ENCODE assay signal across 16 cellular contexts in the genomic region with DNA sequence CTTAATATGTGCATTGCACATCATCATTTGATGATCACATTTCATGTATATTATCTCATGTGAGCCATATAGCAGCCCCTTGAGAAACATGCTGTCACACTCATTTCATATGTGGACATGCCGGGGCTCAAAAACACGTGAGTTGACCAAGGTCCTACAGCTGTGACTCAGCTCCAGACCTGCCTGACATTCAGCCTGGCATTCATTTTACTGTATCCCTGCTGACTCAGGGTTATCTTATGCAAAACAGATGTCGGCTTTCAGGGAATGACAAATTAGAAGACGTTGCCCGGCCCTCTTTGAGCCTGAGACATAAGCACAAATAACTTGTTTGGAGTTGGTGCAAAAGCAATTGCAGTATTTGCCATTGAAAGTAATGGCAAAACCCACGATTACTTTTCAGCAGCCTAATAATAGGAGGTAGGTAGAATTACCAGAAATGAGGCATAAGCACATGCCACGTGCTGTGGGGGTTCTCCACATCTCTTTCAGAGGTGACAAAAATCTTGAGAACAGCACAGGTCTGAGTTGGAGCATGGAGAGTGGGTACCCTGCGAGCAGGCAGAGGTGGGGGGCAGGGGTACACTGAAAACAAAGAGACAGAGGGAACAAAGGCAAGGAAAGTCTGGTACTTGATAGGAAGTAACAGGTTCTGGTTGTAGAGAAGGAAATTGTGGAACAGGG.
DNase-seq lines count a peak whose midpoint lies in the region; ATAC-seq and TF ChIP-seq lines count a peak whose summit lies in the region.
"Had no signal": no experiment of that assay in that cellular context is flagged by ENCODE, and none has a peak within 500 bp of the region (broad histone marks: within the 10 kb centered on the region; RNA-seq: fewer than 3 reads in every experiment).

No MANE protein-coding gene starts in this region.

- no peak overlapping the region for H3K27ac Mint-ChIP-seq in mesothelial cell of epicardium
- H3K27ac Mint-ChIP-seq: activated CD4-positive, alpha-beta memory T cell treated with anti-CD3 and anti-CD28 coated beads for 36 hours; naive thymus-derived CD4-positive, alpha-beta T cell had no signal

- TF ChIP-seq CTCF in BJ (IDR thresholded peaks at IDR 0.05; ENCODE audit: insufficient read depth, low read depth, low read length) (no peak), foreskin keratinocyte (conservative IDR thresholded peaks at IDR 0.05) (no peak), mesothelial cell of epicardium (IDR thresholded peaks at IDR 0.05; ENCODE audit: unreplicated experiment) (no peak)

- DNase-seq in BJ (ENCODE audit: low read depth): peak; percentile 73
- peak; percentile 86 for DNase-seq in amniotic stem cell (lab: John Stamatoyannopoulos, UW)
- DNase-seq in foreskin keratinocyte: peak; percentile 46 to 62
- no peak for DNase-seq in mesothelial cell of epicardium (ENCODE audit: low spot score in 2 of 2, unreplicated experiment in 2 of 2)
- DNase-seq in D341Med (ENCODE audit: low spot score): no peak
- DNase-seq: activated CD4-positive, alpha-beta memory T cell treated with anti-CD3 and anti-CD28 coated beads for 36 hours; activated gamma-delta T cell treated with Interleukin-2 at 50 U/mL for 16 hours; Kasumi-1; naive thymus-derived CD4-positive, alpha-beta T cell; NCI-H2171 had no signal

- peak; percentile 83 for ATAC-seq in HG03439 (IDR thresholded peaks at IDR 0.05; ENCODE audit: unreplicated experiment)
- peak; percentile 69 for ATAC-seq in foreskin keratinocyte
- no peak for ATAC-seq in HG03432 (IDR thresholded peaks at IDR 0.05; ENCODE audit: unreplicated experiment)
- ATAC-seq in HG02678 (IDR thresholded peaks at IDR 0.05; ENCODE audit: unreplicated experiment): no peak
- ATAC-seq: gastroesophageal sphincter; naive thymus-derived CD4-positive, alpha-beta T cell; sciatic nerve had no signal

- no peaks in the 10 kb centered on the region for H3K4me1 ChIP-seq in foreskin keratinocyte
- H3K4me1 ChIP-seq: gastroesophageal sphincter, HAP-1 had no signal

- H3K4me1 Mint-ChIP-seq in mesothelial cell of epicardium: peaks cover 5% of the 10 kb centered on the region

- no peak overlapping the region for H3K4me3 ChIP-seq in BJ (ENCODE audit: low read depth, low read length)
- H3K4me3 ChIP-seq: gastroesophageal sphincter, HAP-1 had no signal

- peaks cover 11% of the 10 kb centered on the region for H3K9me3 Mint-ChIP-seq in mesothelial cell of epicardium

- peaks cover 17% of the 10 kb centered on the region for H3K27me3 Mint-ChIP-seq in mesothelial cell of epicardium (ENCODE audit: low read depth)
- H3K27me3 Mint-ChIP-seq: activated CD4-positive, alpha-beta memory T cell treated with anti-CD3 and anti-CD28 coated beads for 36 hours had no signal

- peaks cover 2% of the 10 kb centered on the region for H3K36me3 Mint-ChIP-seq in mesothelial cell of epicardium

- POLR2A ChIA-PET in BJ (lab: Charles Lee): no interaction called here

- H3K27me3 ChIP-seq in BJ (ENCODE audit: control insufficient read depth, insufficient read depth, low read length) (no peaks in the 10 kb centered on the region), foreskin keratinocyte (no peaks in the 10 kb centered on the region)
- H3K27me3 ChIP-seq: gastroesophageal sphincter had no signal

- H3K36me3 ChIP-seq in BJ (ENCODE audit: control insufficient read depth, insufficient read depth, low read length): no peaks in the 10 kb centered on the region
- H3K36me3 ChIP-seq: gastroesophageal sphincter, HAP-1 had no signal

- H3K27ac ChIP-seq in foreskin keratinocyte: no peak overlapping the region
- H3K27ac ChIP-seq: gastroesophageal sphincter had no signal

- CTCF ChIA-PET in BJ (lab: Yijun Ruan, JAX): interaction anchor here (1.1 to 1.2 kb wide), 2 partner anchors 15 to 161 kb away, joined by 3 read pairs; no protein-coding TSS in a partner anchor

- H3K4me3 Mint-ChIP-seq in mesothelial cell of epicardium: no peak overlapping the region
- H3K4me3 Mint-ChIP-seq: activated CD4-positive, alpha-beta memory T cell treated with anti-CD3 and anti-CD28 coated beads for 36 hours; naive thymus-derived CD4-positive, alpha-beta T cell had no signal

Comparison
In these comparisons a context has a peak if more than half of its experiments do, and no peak if none do; other contexts are left out.
1. DNase-seq: peak in BJ (single experiment), amniotic stem cell (single experiment) and foreskin keratinocyte (2 of 2); none in mesothelial cell of epicardium (0 of 2) and D341Med (single experiment).
2. ATAC-seq: peak in HG03439 (single experiment) and foreskin keratinocyte (single experiment); none in HG03432 (single experiment) and HG02678 (single experiment).